12 cellular contexts compared by ENCODE assay signal in genomic region chr20:17878912-17879602, GRCh38.
DNase-seq lines count a peak whose midpoint lies in the region; ATAC-seq and TF ChIP-seq lines count a peak whose summit lies in the region.
"Had no signal": no experiment of that assay in that cellular context is flagged by ENCODE, and none has a peak within 500 bp of the region (broad histone marks: within the 10 kb centered on the region; RNA-seq: fewer than 3 reads in every experiment).

No MANE protein-coding gene starts in this region.

- H3K27me3 ChIP-seq in GM06990 (replicated peaks; ENCODE audit: control insufficient read depth, insufficient read depth, low read length) = no peaks in the 10 kb centered on the region
- H3K27me3 ChIP-seq: left lung had no signal

- no peaks in the 10 kb centered on the region for H3K36me3 Mint-ChIP-seq in memory B cell

- DNase-seq in GM06990 (ENCODE audit: extremely low read depth, insufficient read length) (peak; percentile 52), NAMALWA (ENCODE audit: low spot score) (peak; percentile 49), memory B cell (ENCODE audit: low spot score in 2 of 2) (no peak), NCI-H1048 (lab: John Stamatoyannopoulos, UW) (no peak), HK-2 (ENCODE audit: unreplicated experiment) (no peak), NCI-H226 (no peak)
- DNase-seq: aorta, head of caudate nucleus, NCI-H1092, NCI-H748 treated with DMSO at 0.1 percent for 48 hours had no signal

- peaks cover 28% of the 10 kb centered on the region for H3K4me1 Mint-ChIP-seq in memory B cell

- peak overlapping the region; percentile 32 for H3K4me3 Mint-ChIP-seq in memory B cell

- peaks cover 3% of the 10 kb centered on the region for H3K27me3 Mint-ChIP-seq in memory B cell

- peak overlapping the region; percentile 9 for H3K27ac Mint-ChIP-seq in memory B cell

- no peaks in the 10 kb centered on the region for H3K36me3 ChIP-seq in GM06990 (ENCODE audit: control insufficient read depth, insufficient read depth, low read length)
- H3K36me3 ChIP-seq: left lung had no signal

- H3K9me3 Mint-ChIP-seq in memory B cell = no peaks in the 10 kb centered on the region

- ATAC-seq in GM18909 (IDR thresholded peaks at IDR 0.05; ENCODE audit: poor library complexity, unreplicated experiment) = peak; percentile 48
- peak; percentile 76 for ATAC-seq in memory B cell (ENCODE audit: low read depth)
- ATAC-seq: left lung had no signal

- TF ChIP-seq CTCF in GM06990 (IDR thresholded peaks at IDR 0.05; ENCODE audit: insufficient read depth, low read length, poor library complexity, severe bottlenecking) = peak; percentile 50

- no peak overlapping the region for H3K4me3 ChIP-seq in GM06990 (replicated peaks; ENCODE audit: low read depth, low read length)
- H3K4me3 ChIP-seq: left lung had no signal

Comparison
In these comparisons a context has a peak if more than half of its experiments do, and no peak if none do; other contexts are left out.
1. DNase-seq: peak in GM06990 (single experiment) and NAMALWA (single experiment); none in memory B cell (0 of 2), NCI-H1048 (single experiment), HK-2 (single experiment) and NCI-H226 (single experiment).